25 cellular contexts compared by ENCODE assay signal in the genomic region with DNA sequence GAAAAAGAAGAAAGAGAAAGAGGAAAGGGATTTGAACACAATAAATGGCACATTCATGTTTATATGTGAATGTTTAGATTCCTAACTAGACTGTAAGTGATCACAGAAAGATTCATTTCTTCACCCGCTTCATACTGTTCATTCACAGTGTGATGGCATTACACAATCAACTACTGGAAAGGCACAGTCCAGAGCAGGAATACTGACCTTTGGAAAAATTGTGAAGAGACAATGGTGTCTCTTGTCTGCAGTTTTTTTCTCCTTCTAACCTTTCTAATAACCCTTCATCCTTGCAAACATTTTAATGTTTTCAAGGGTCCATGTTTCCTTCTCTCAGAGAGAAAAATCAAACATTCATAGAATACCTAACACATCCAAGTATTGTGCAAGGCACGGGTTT.
"Had no signal": no experiment of that assay in that cellular context is flagged by ENCODE, and none has a peak within 500 bp of the region (broad histone marks: within the 10 kb centered on the region; RNA-seq: fewer than 3 reads in every experiment).

No MANE protein-coding gene starts in this region.

- H3K27ac ChIP-seq: colonic mucosa, esophagus muscularis mucosa, foreskin keratinocyte, heart right ventricle, lower lobe of right lung, ovary, psoas muscle, skin epidermis, spleen, thoracic aorta, tibial nerve, upper lobe of left lung had no signal

- H3K4me1 Mint-ChIP-seq: naive thymus-derived CD8-positive, alpha-beta T cell; nephron progenitor cell; stimulated activated memory B cell treated with anti-CD40 and anti-IgM and Interleukin-4, amounts not matched to agents 10 μg/mL and 1 μg/mL and 100 μg/mL, for 72 hours had no signal

- H3K27me3 ChIP-seq: colonic mucosa, esophagus muscularis mucosa, foreskin keratinocyte, heart right ventricle, ovary, spleen, tibial nerve, upper lobe of left lung had no signal

- H3K4me3 Mint-ChIP-seq: dendritic cell treated with granulocyte-macrophage colony-stimulating factor and Interleukin-4, amounts not matched to agents 40 ng/mL and 50 ng/mL, for 4 days; naive thymus-derived CD8-positive, alpha-beta T cell; nephron progenitor cell; stimulated activated memory B cell treated with anti-CD40 and anti-IgM and Interleukin-4, amounts not matched to agents 10 μg/mL and 1 μg/mL and 100 μg/mL, for 72 hours; stimulated activated naive CD8-positive, alpha-beta T cell treated with anti-CD3 and anti-CD28 coated beads, Interleukin-15, Interleukin-2, amounts not matched to agents 100 ng/mL and 50 ng/mL, for 24 hours had no signal

- H3K9me3 ChIP-seq: colonic mucosa, esophagus muscularis mucosa, lower lobe of right lung, ovary, psoas muscle, thoracic aorta, upper lobe of left lung had no signal

- DNase-seq: colonic mucosa; effector CD8-positive, alpha-beta T cell; foreskin keratinocyte; glutamatergic neuron; heart right ventricle; hippocampal formation; left ventricle myocardium superior; lower lobe of right lung; naive thymus-derived CD8-positive, alpha-beta T cell; nephron progenitor cell; occipital lobe; ovary; posterior cingulate gyrus; psoas muscle; right cardiac atrium; spleen; stimulated activated CD4-positive, alpha-beta T cell treated with anti-CD3 and anti-CD28 coated beads, Interleukin-4, amount 100 ng/mL, for 4 hours; upper lobe of left lung had no signal

- H3K27ac Mint-ChIP-seq: dendritic cell treated with granulocyte-macrophage colony-stimulating factor and Interleukin-4, amounts not matched to agents 40 ng/mL and 50 ng/mL, for 4 days; naive thymus-derived CD8-positive, alpha-beta T cell; nephron progenitor cell; stimulated activated memory B cell treated with anti-CD40 and anti-IgM and Interleukin-4, amounts not matched to agents 10 μg/mL and 1 μg/mL and 100 μg/mL, for 72 hours; stimulated activated naive CD8-positive, alpha-beta T cell treated with anti-CD3 and anti-CD28 coated beads, Interleukin-15, Interleukin-2, amounts not matched to agents 100 ng/mL and 50 ng/mL, for 24 hours had no signal

- H3K4me1 ChIP-seq: colonic mucosa, esophagus muscularis mucosa, foreskin keratinocyte, heart right ventricle, lower lobe of right lung, psoas muscle, spleen, tibial nerve, upper lobe of left lung had no signal

- H3K27me3 Mint-ChIP-seq: dendritic cell treated with granulocyte-macrophage colony-stimulating factor and Interleukin-4, amounts not matched to agents 40 ng/mL and 50 ng/mL, for 4 days; stimulated activated memory B cell treated with anti-CD40 and anti-IgM and Interleukin-4, amounts not matched to agents 10 μg/mL and 1 μg/mL and 100 μg/mL, for 72 hours; stimulated activated naive CD8-positive, alpha-beta T cell treated with anti-CD3 and anti-CD28 coated beads, Interleukin-15, Interleukin-2, amounts not matched to agents 100 ng/mL and 50 ng/mL, for 24 hours had no signal

- ATAC-seq: foreskin keratinocyte; heart right ventricle; left ventricle myocardium superior; lower lobe of right lung; naive thymus-derived CD8-positive, alpha-beta T cell; psoas muscle; right cardiac atrium; stimulated activated memory B cell treated with anti-CD40 and anti-IgM and Interleukin-4, amounts not matched to agents 10 μg/mL and 1 μg/mL and 100 μg/mL, for 72 hours had no signal

- H3K4me3 ChIP-seq: colonic mucosa, esophagus muscularis mucosa, heart right ventricle, lower lobe of right lung, ovary, psoas muscle, skin epidermis, spleen, thoracic aorta, tibial nerve, upper lobe of left lung had no signal

- H3K36me3 Mint-ChIP-seq: naive thymus-derived CD8-positive, alpha-beta T cell; stimulated activated memory B cell treated with anti-CD40 and anti-IgM and Interleukin-4, amounts not matched to agents 10 μg/mL and 1 μg/mL and 100 μg/mL, for 72 hours had no signal

- H3K36me3 ChIP-seq: colonic mucosa, esophagus muscularis mucosa, heart right ventricle, lower lobe of right lung, ovary, spleen, thoracic aorta, tibial nerve, upper lobe of left lung had no signal
